1 cellular context compared by ENCODE assay signal in the genomic region with DNA sequence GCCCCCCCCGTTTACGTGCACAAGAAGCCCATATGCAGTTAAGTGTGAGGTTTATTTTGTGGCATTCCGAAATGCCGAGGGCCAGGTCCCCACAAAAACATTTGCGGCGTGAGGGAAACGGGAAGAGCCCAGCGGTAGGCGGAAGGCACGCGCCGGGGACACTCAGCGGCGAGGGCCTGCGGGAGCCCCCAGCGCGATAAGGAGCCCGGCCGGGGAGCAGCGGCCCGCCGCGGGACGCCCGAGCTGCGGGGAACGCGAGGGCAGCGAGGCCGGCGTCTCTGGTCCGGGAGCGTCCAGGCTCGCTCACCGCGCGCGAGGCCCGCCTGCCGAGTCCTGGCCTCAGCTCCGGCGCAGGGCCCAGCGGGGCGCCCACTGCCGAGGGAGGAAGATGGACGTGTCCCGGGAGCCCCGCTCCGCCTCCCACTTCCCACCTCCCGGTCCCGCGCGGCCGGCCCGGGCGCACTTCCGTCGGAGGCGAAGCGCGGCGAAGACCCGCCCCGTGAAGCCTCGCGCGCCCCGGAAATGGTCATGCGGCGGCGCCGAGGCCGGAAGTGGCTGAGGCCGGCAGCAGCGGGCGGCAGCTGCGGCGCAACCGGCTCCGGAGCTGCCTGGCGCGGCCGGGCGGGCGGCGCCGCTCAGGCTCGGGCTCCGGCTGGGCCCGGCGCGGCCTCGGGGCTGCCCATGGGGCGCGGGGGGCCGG.
A peak's percentile ranks its signal among the peaks of the same experiment; 100 is the strongest.
TF ChIP-seq lines count a peak whose summit lies in the region.

TSS of gene TRAPPC10 (plus strand) at position 536 of the 700 bp plus-strand sequence. CDS start 185 bp downstream, outside the sequence.

TF ChIP-seq in Ishikawa, 13 proteins besides CTCF, POLR2A, EP300 and RAD21 (continued from another document):
- TF ChIP-seq, protein P1, sequence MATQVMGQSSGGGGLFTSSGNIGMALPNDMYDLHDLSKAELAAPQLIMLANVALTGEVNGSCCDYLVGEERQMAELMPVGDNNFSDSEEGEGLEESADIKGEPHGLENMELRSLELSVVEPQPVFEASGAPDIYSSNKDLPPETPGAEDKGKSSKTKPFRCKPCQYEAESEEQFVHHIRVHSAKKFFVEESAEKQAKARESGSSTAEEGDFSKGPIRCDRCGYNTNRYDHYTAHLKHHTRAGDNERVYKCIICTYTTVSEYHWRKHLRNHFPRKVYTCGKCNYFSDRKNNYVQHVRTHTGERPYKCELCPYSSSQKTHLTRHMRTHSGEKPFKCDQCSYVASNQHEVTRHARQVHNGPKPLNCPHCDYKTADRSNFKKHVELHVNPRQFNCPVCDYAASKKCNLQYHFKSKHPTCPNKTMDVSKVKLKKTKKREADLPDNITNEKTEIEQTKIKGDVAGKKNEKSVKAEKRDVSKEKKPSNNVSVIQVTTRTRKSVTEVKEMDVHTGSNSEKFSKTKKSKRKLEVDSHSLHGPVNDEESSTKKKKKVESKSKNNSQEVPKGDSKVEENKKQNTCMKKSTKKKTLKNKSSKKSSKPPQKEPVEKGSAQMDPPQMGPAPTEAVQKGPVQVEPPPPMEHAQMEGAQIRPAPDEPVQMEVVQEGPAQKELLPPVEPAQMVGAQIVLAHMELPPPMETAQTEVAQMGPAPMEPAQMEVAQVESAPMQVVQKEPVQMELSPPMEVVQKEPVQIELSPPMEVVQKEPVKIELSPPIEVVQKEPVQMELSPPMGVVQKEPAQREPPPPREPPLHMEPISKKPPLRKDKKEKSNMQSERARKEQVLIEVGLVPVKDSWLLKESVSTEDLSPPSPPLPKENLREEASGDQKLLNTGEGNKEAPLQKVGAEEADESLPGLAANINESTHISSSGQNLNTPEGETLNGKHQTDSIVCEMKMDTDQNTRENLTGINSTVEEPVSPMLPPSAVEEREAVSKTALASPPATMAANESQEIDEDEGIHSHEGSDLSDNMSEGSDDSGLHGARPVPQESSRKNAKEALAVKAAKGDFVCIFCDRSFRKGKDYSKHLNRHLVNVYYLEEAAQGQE (IDR thresholded peaks at IDR 0.05; ENCODE audit: low read depth): no peak; the same call in 1 of the 2 replicates
- 0 out of 2 replicates have a peak, but pooled peaks have one; percentile 15 for TF ChIP-seq EGR1 (IDR thresholded peaks at IDR 0.05)
- peak; percentile 79; the same call in 1 of the 2 replicates for TF ChIP-seq MAX (IDR thresholded peaks at IDR 0.05)
- peak; percentile 50; the same call in 1 of the 2 replicates for TF ChIP-seq YY1 (IDR thresholded peaks at IDR 0.05; ENCODE audit: low read depth)
- TF ChIP-seq, protein P2, sequence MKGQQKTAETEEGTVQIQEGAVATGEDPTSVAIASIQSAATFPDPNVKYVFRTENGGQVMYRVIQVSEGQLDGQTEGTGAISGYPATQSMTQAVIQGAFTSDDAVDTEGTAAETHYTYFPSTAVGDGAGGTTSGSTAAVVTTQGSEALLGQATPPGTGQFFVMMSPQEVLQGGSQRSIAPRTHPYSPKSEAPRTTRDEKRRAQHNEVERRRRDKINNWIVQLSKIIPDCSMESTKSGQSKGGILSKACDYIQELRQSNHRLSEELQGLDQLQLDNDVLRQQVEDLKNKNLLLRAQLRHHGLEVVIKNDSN (IDR thresholded peaks at IDR 0.05): 0 out of 2 replicates have a peak, but pooled peaks have one; percentile 35
- TF ChIP-seq CREB1 (IDR thresholded peaks at IDR 0.05; ENCODE audit: low read depth): peak; percentile 83
- TF ChIP-seq TEAD4 (IDR thresholded peaks at IDR 0.05): no peak; the same call in 1 of the 2 replicates
- peak; percentile 60; the same call in 1 of the 2 replicates for TF ChIP-seq TAF1 (IDR thresholded peaks at IDR 0.05; ENCODE audit: low read depth)
- peak; percentile 36; the same call in 1 of the 2 replicates for TF ChIP-seq TCF12 (IDR thresholded peaks at IDR 0.05; ENCODE audit: low read depth)
